Comparison of ENCODE assay signal across 8 cellular contexts in the genomic region with DNA sequence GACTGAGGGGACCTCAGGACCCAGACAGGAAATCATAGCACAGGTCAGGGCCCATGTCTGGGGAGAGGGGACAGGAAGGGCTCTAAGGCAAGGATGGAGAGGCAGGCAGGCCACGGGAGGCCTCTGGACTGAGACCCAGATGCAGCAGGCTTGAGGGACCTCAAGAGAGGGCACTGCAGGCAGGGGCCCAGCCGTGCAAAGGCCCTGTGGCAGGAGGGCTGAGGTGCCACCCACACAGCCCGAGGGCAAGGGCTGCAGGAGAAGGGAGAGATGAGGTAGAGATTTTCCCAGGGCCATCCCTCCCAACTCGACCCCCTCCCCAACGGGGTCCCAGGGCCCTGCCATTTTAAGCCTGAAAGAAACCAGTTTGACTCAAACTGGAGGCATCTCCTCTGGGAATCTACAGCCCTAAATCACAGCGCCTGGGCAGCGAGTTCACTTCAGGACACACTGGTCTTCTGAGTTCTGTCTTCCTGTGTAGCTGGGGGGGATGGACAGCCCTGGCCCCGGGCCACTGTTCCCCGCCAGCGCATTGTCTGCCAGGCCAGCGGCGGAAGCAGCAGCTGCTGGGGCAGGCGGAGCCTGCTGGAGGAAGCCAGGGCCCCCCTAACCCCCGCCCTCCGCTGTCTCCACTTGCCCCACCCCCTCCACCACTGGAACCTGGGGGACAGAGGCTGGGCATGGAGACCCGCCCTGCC. TPM values are rescaled to one million over a fixed set of nuclear protein-coding genes. Genes with fewer than 3 reads are reported as not detected.
DNase-seq lines count a peak whose midpoint lies in the region; ATAC-seq and TF ChIP-seq lines count a peak whose summit lies in the region.

No MANE protein-coding gene starts in this region.

- H3K4me3 ChIP-seq in choroid plexus epithelial cell (ENCODE audit: low read depth, low read length), result no peak overlapping the region

- ATAC-seq in left lobe of liver (peak; percentile 59), HG03280 (IDR thresholded peaks at IDR 0.05; ENCODE audit: unreplicated experiment) (no peak), HG03460 (IDR thresholded peaks at IDR 0.05; ENCODE audit: unreplicated experiment) (no peak), HG02852 (IDR thresholded peaks at IDR 0.05; ENCODE audit: unreplicated experiment) (no peak)

- no peak for TF ChIP-seq CTCF in choroid plexus epithelial cell (conservative IDR thresholded peaks at IDR 0.05; ENCODE audit: low read depth, low read length)

- peak; percentile 93 for DNase-seq in H4 (ENCODE audit: low spot score)
- peak; percentile 73 for DNase-seq in NOMO-1 treated with dmso at 0.1 percent for 144 hours (lab: John Stamatoyannopoulos, UW; ENCODE audit: unreplicated experiment)
- DNase-seq in choroid plexus epithelial cell (ENCODE audit: low read depth), result peak; percentile 96
- DNase-seq in left lobe of liver (ENCODE audit: low spot score), result peak; percentile 70
- DNase-seq in stromal cell of bone marrow (ENCODE audit: low read depth), result peak; percentile 97

RNA-seq across cellular contexts. Expression of gene WNT7B, which starts 20.3 kb away (rescaled TPM):
- 0.66 and 1.9 TPM in 2 replicates for total RNA-seq in H4 (2014; rRNA removed; shearing (Covaris generic))
- 0.08 TPM for total RNA-seq in left lobe of liver
